1 cellular context compared by ENCODE assay signal in the genomic region with DNA sequence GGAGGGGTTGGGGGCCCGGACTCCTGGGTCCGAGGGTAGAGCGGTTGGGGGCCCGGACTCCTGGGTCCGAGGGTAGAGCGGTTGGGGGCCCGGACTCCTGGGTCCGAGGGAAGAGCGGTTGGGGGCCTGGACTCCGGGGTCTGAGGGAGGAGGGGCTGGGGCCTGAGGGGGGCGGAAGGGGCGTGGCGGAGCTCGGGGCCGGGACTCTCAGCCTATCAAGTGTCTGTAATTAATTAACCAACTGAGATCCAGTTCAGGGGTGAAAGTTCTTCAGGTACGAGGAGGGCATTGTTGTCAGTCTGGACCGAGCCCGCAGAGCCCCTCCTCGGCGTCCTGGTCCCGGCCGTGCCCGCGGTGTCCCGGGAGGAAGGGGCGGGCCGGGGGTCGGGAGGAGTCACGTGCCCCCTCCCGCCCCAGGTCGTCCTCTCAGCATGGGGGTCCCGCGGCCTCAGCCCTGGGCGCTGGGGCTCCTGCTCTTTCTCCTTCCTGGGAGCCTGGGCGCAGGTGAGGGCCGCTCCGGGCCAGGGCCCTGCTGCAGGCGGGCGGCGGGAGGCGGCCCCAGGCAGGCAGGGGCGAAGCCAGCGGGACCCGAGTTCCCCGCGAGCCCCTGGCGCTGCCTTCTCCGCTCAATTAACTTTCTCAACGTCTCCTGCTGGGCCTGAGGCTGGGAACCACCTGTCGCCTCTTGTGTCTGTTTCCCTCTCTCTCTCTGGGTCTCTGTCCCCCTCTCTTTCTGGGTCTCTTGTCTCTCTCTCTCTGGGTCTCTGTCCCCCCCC.
A peak's percentile ranks its signal among the peaks of the same experiment; 100 is the strongest.
TF ChIP-seq lines count a peak whose summit lies in the region.

No MANE protein-coding gene starts in this region.

TF ChIP-seq in HepG2, 621 proteins besides CTCF, POLR2A, EP300 and RAD21 (continued from another document):
- TF ChIP-seq PAX8 (CRISPR knock-in tag; IDR thresholded peaks at IDR 0.05; ENCODE audit: borderline replicate concordance) (0 out of 2 replicates have a peak, but pooled peaks have one; percentile 37), SAP130 (CRISPR knock-in tag; IDR thresholded peaks at IDR 0.05; ENCODE audit: low read depth) (peak; percentile 81), NRL (CRISPR knock-in tag; IDR thresholded peaks at IDR 0.05; ENCODE audit: borderline replicate concordance) (peak; percentile 71; the same call in 1 of the 2 replicates), ZNF33A (CRISPR knock-in tag; IDR thresholded peaks at IDR 0.05; ENCODE audit: borderline replicate concordance) (no peak), STAG1 (CRISPR knock-in tag; IDR thresholded peaks at IDR 0.05) (no peak), ZBTB3 (CRISPR knock-in tag; IDR thresholded peaks at IDR 0.05; ENCODE audit: borderline replicate concordance, low read depth) (no peak), ZNF567 (CRISPR knock-in tag; IDR thresholded peaks at IDR 0.05; ENCODE audit: borderline replicate concordance) (peak; percentile 60; the same call in 1 of the 2 replicates), STAT5B (CRISPR knock-in tag; IDR thresholded peaks at IDR 0.05) (no peak), ZNF552 (CRISPR knock-in tag; IDR thresholded peaks at IDR 0.05; ENCODE audit: borderline replicate concordance) (no peak), ZNF34 (CRISPR knock-in tag; IDR thresholded peaks at IDR 0.05; ENCODE audit: borderline replicate concordance) (peak; percentile 48), ZNF782 (CRISPR knock-in tag; IDR thresholded peaks at IDR 0.05; ENCODE audit: borderline replicate concordance) (peak; percentile 60; the same call in 1 of the 2 replicates), ZNF235 (CRISPR knock-in tag; IDR thresholded peaks at IDR 0.05; ENCODE audit: borderline replicate concordance) (peak; percentile 74; the same call in 1 of the 2 replicates), ZNF572 (CRISPR knock-in tag; IDR thresholded peaks at IDR 0.05) (no peak), SP5 (CRISPR knock-in tag; IDR thresholded peaks at IDR 0.05; ENCODE audit: borderline replicate concordance, low read depth) (peak; percentile 82)
- TF ChIP-seq, protein P1, sequence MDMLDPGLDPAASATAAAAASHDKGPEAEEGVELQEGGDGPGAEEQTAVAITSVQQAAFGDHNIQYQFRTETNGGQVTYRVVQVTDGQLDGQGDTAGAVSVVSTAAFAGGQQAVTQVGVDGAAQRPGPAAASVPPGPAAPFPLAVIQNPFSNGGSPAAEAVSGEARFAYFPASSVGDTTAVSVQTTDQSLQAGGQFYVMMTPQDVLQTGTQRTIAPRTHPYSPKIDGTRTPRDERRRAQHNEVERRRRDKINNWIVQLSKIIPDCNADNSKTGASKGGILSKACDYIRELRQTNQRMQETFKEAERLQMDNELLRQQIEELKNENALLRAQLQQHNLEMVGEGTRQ (IDR thresholded peaks at IDR 0.05; ENCODE audit: low read depth, low read length): no peak
- TF ChIP-seq, protein P1 (CRISPR knock-in tag; IDR thresholded peaks at IDR 0.05; ENCODE audit: borderline replicate concordance): peak; percentile 65; the same call in 1 of the 2 replicates
- TF ChIP-seq, protein P2, sequence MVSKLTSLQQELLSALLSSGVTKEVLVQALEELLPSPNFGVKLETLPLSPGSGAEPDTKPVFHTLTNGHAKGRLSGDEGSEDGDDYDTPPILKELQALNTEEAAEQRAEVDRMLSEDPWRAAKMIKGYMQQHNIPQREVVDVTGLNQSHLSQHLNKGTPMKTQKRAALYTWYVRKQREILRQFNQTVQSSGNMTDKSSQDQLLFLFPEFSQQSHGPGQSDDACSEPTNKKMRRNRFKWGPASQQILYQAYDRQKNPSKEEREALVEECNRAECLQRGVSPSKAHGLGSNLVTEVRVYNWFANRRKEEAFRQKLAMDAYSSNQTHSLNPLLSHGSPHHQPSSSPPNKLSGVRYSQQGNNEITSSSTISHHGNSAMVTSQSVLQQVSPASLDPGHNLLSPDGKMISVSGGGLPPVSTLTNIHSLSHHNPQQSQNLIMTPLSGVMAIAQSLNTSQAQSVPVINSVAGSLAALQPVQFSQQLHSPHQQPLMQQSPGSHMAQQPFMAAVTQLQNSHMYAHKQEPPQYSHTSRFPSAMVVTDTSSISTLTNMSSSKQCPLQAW (CRISPR knock-in tag; IDR thresholded peaks at IDR 0.05): peak; percentile 60
- TF ChIP-seq, protein P3, sequence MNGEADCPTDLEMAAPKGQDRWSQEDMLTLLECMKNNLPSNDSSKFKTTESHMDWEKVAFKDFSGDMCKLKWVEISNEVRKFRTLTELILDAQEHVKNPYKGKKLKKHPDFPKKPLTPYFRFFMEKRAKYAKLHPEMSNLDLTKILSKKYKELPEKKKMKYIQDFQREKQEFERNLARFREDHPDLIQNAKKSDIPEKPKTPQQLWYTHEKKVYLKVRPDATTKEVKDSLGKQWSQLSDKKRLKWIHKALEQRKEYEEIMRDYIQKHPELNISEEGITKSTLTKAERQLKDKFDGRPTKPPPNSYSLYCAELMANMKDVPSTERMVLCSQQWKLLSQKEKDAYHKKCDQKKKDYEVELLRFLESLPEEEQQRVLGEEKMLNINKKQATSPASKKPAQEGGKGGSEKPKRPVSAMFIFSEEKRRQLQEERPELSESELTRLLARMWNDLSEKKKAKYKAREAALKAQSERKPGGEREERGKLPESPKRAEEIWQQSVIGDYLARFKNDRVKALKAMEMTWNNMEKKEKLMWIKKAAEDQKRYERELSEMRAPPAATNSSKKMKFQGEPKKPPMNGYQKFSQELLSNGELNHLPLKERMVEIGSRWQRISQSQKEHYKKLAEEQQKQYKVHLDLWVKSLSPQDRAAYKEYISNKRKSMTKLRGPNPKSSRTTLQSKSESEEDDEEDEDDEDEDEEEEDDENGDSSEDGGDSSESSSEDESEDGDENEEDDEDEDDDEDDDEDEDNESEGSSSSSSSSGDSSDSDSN (CRISPR knock-in tag; IDR thresholded peaks at IDR 0.05): peak; percentile 62; the same call in 1 of the 2 replicates
- TF ChIP-seq, protein P4, sequence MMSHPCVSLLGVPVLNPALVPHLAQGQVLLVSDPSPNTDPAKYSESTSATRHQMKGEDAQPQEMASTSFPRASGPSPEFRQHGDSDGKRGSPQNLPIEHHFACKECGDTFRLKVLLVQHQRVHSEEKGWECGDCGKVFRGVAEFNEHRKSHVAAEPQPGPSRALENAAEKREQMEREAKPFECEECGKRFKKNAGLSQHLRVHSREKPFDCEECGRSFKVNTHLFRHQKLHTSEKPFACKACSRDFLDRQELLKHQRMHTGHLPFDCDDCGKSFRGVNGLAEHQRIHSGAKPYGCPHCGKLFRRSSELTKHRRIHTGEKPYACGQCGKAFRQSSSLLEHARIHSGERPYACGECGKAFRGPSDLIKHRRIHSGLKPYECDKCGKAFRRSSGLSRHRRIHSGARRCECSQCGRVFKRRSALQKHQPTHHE (CRISPR knock-in tag; IDR thresholded peaks at IDR 0.05; ENCODE audit: borderline replicate concordance): peak; percentile 46; the same call in 1 of the 2 replicates
